ENCODE assay signal across 20 cellular contexts in the genomic region with DNA sequence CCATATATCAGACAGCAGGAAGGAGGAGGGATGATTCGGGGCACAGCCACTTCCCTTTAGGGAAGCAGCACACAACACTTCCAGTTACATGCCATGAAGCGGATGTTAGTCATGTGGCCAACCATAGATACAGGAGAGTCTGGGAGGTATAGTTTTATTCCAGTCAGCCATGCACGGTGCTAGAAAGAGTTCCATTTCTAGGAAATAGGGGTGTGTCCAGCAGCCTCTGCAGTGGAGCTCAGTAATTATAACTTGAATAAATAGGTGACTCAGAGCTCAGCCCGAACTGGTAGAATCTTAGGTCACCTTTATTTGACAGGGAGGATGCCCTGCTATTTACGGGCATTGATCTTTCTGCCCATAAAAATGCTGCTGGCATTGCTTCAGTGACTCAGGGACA.
A peak's percentile ranks its signal among the peaks of the same experiment; 100 is the strongest.
DNase-seq lines count a peak whose midpoint lies in the region; ATAC-seq, FAIRE-seq and TF ChIP-seq lines count a peak whose summit lies in the region.
"Had no signal": no experiment of that assay in that cellular context is flagged by ENCODE, and none has a peak within 500 bp of the region (broad histone marks: within the 10 kb centered on the region; RNA-seq: fewer than 3 reads in every experiment).

No MANE protein-coding gene starts in this region.

- H4K20me1 ChIP-seq in SK-N-SH (ENCODE audit: insufficient read depth) = no peaks in the 10 kb centered on the region

- intact Hi-C loops in aorta (cut with DNase I) = no loop called here

- peaks cover 5% of the 10 kb centered on the region; the same call in 1 of the 3 replicates for H3K4me1 ChIP-seq in A549
- peaks cover 12% of the 10 kb centered on the region for H3K4me1 ChIP-seq in foreskin keratinocyte
- H3K4me1 ChIP-seq in aorta (ENCODE audit: control insufficient read depth in 1 of 2, insufficient read depth in 2 of 2, low read length in 2 of 2) = no peaks in the 10 kb centered on the region
- H3K4me1 ChIP-seq in SK-N-SH (ENCODE audit: control insufficient read depth in 1 of 2, insufficient read depth in 2 of 2, low read depth in 1 of 2, low read length in 1 of 2) = peaks cover 0 to 6% of the 10 kb centered on the region in 2 experiments; a peak in 1 of 4 replicates
- H3K4me1 ChIP-seq: pancreas had no signal

- H3K79me2 ChIP-seq in SK-N-SH (ENCODE audit: insufficient read depth) = no peaks in the 10 kb centered on the region

- TF ChIP-seq EP300 in A549 (IDR thresholded peaks at IDR 0.05) = no peak
- no peak for TF ChIP-seq EP300 in SK-N-SH (IDR thresholded peaks at IDR 0.05; ENCODE audit: borderline replicate concordance in 1 of 2, low read depth in 1 of 2, low read length in 1 of 2)

- H2AFZ ChIP-seq in SK-N-SH (ENCODE audit: low read depth) = no peak overlapping the region
- H2AFZ ChIP-seq: GM23338 had no signal

- no peaks in the 10 kb centered on the region for H3F3A ChIP-seq in SK-N-SH (replicated peaks; ENCODE audit: insufficient read depth)

- FAIRE-seq in A549 (lab: Jason Lieb, UNC) (no peak), H54 (lab: Jason Lieb, UNC) (no peak)
- FAIRE-seq: endothelial cell of umbilical vein, pancreas had no signal

- ATAC-seq in A549 (peak; percentile 48 to 56; a peak in 4 of 6 replicates), foreskin keratinocyte (peak; percentile 89), aorta (ENCODE audit: low FRiP score) (no peak)
- ATAC-seq: GM23338, pancreas had no signal

- H3K27ac ChIP-seq in A549 (no peak overlapping the region), foreskin keratinocyte (no peak overlapping the region), aorta (ENCODE audit: low read depth in 1 of 2, low read length in 2 of 2) (no peak overlapping the region), SK-N-SH (ENCODE audit: low read depth in 2 of 2, low read length in 1 of 2) (no peak overlapping the region)
- H3K27ac ChIP-seq: coronary artery, KMS-11, pancreas, SK-N-MC, skin epidermis, suprapubic skin had no signal

- H3K36me3 ChIP-seq in aorta (ENCODE audit: control insufficient read depth in 1 of 2, insufficient read depth in 2 of 2, low read length in 1 of 2) = no peaks in the 10 kb centered on the region
- no peaks in the 10 kb centered on the region for H3K36me3 ChIP-seq in SK-N-SH (replicated peaks in 1 of 2; ENCODE audit: control insufficient read depth in 1 of 2, insufficient read depth in 2 of 2, low read length in 1 of 2)
- H3K36me3 ChIP-seq: pancreas, suprapubic skin had no signal

- POLR2A ChIA-PET in A549 (lab: Yijun Ruan, JAX) = no interaction called here
- POLR2A ChIA-PET in SK-N-SH (lab: Yijun Ruan, JAX) = no interaction called here

- TF ChIP-seq POLR2A in A549 (IDR thresholded peaks at IDR 0.05; ENCODE audit: low read length) (no peak), H54 (IDR thresholded peaks at IDR 0.05; ENCODE audit: low read depth, low read length) (no peak)

- no peak overlapping the region for H3K4me3 ChIP-seq in A549
- H3K4me3 ChIP-seq in aorta (ENCODE audit: low read length in 2 of 2) = no peak overlapping the region
- H3K4me3 ChIP-seq in SK-N-SH (ENCODE audit: low read depth in 2 of 2, low read length in 1 of 2) = no peak overlapping the region
- H3K4me3 ChIP-seq: coronary artery, GM23338, pancreas, SK-N-MC, skin epidermis, suprapubic skin had no signal

- H3K9me3 ChIP-seq in A549 = no peaks in the 10 kb centered on the region
- H3K9me3 ChIP-seq in aorta (ENCODE audit: control insufficient read depth, low read length) = no peaks in the 10 kb centered on the region
- no peaks in the 10 kb centered on the region for H3K9me3 ChIP-seq in SK-N-SH
- H3K9me3 ChIP-seq: pancreas had no signal

- CTCF ChIA-PET in A549 (lab: Yijun Ruan, JAX) (interaction anchor here (1.2 kb wide), 1 partner anchor 22 kb away, joined by 3 read pairs; no protein-coding TSS in a partner anchor), SK-N-SH (lab: Yijun Ruan, JAX) (no interaction called here)

- peak in 1 of 2 experiments; percentile 26 for DNase-seq in A549 (ENCODE audit: low read depth in 1 of 2, low spot score in 1 of 2)
- peak; percentile 14 for DNase-seq in H54 (ENCODE audit: insufficient read length, low spot score)
- DNase-seq in RPMI7951 (ENCODE audit: low read depth) = peak; percentile 48
- peak; percentile 67 to 84 for DNase-seq in foreskin keratinocyte
- no peak for DNase-seq in NCI-H2171 treated with DMSO at 0.1 percent for 48 hours (lab: John Stamatoyannopoulos, UW)
- no peak for DNase-seq in activated CD4-positive, alpha-beta T cell treated with anti-CD3 and anti-CD28 coated beads for 48 hours
- no peak for DNase-seq in aorta
- DNase-seq in SK-N-SH = no peak
- DNase-seq: activated CD4-positive, alpha-beta T cell treated with anti-CD3 and anti-CD28 coated beads, Interleukin-2, amount 50 U/mL, for 1 hour; COR-L47; NCI-H446 treated with DMSO at 0.1 percent for 48 hours; pancreas; stimulated activated CD4-positive, alpha-beta T cell treated with anti-CD3 and anti-CD28 coated beads, Interleukin-4, amount 100 ng/mL, for 24 hours had no signal

- no peak for TF ChIP-seq RAD21 in A549 (conservative IDR thresholded peaks at IDR 0.05 in 1 of 2, IDR thresholded peaks at IDR 0.05 in 1 of 2)
- no peak for TF ChIP-seq RAD21 in SK-N-SH (IDR thresholded peaks at IDR 0.05; ENCODE audit: low read length)

- H3K9ac ChIP-seq in SK-N-SH = no peak overlapping the region
- H3K9ac ChIP-seq: KMS-11 had no signal

- H3K4me2 ChIP-seq in A549 = no peak overlapping the region
- no peak overlapping the region for H3K4me2 ChIP-seq in SK-N-SH
- H3K4me2 ChIP-seq: GM23338, KMS-11 had no signal

- no peaks in the 10 kb centered on the region for H3K9me2 ChIP-seq in SK-N-SH

- TF ChIP-seq CTCF in A549 (IDR thresholded peaks at IDR 0.05) (no peak), foreskin keratinocyte (conservative IDR thresholded peaks at IDR 0.05) (no peak), SK-N-SH (IDR thresholded peaks at IDR 0.05) (no peak)

- WGBS in A549 (ENCODE audit: missing lambda C conversion rate) = 28% methylated on average over 5 of the region's 5 CpGs
- WGBS in aorta, 2 donors = 80 to 84% methylated on average over 5 of the region's 5 CpGs
- 42% methylated on average over 5 of the region's 5 CpGs for WGBS in SK-N-SH (ENCODE audit: low lambda C conversion rate)

- H3K27me3 ChIP-seq in foreskin keratinocyte (no peaks in the 10 kb centered on the region), aorta (ENCODE audit: control insufficient read depth in 1 of 2, insufficient read depth in 2 of 2, low read length in 1 of 2) (no peaks in the 10 kb centered on the region), SK-N-SH (ENCODE audit: insufficient read depth) (no peaks in the 10 kb centered on the region)
- H3K27me3 ChIP-seq: pancreas had no signal

TF ChIP-seq in A549, 52 proteins besides CTCF, POLR2A, EP300 and RAD21:
- TF ChIP-seq, protein P1, sequence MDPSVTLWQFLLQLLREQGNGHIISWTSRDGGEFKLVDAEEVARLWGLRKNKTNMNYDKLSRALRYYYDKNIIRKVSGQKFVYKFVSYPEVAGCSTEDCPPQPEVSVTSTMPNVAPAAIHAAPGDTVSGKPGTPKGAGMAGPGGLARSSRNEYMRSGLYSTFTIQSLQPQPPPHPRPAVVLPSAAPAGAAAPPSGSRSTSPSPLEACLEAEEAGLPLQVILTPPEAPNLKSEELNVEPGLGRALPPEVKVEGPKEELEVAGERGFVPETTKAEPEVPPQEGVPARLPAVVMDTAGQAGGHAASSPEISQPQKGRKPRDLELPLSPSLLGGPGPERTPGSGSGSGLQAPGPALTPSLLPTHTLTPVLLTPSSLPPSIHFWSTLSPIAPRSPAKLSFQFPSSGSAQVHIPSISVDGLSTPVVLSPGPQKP (IDR thresholded peaks at IDR 0.05; ENCODE audit: low read depth, low read length) = no peak
- no peak for TF ChIP-seq KDM1A (IDR thresholded peaks at IDR 0.05; ENCODE audit: low read depth)
- TF ChIP-seq NPAS2 (CRISPR knock-in tag; IDR thresholded peaks at IDR 0.05; ENCODE audit: borderline replicate concordance) = no peak
- TF ChIP-seq HOXA7 (CRISPR knock-in tag; IDR thresholded peaks at IDR 0.05) = no peak
- no peak for TF ChIP-seq CHD2 (IDR thresholded peaks at IDR 0.05; ENCODE audit: low read length, partially characterized antibody)
- TF ChIP-seq MAZ (IDR thresholded peaks at IDR 0.05; ENCODE audit: borderline replicate concordance, low read depth, low read length) = no peak
- TF ChIP-seq CHD4 (IDR thresholded peaks at IDR 0.05; ENCODE audit: borderline replicate concordance) = no peak

TF ChIP-seq in SK-N-SH, 30 proteins besides CTCF, POLR2A, EP300 and RAD21:
- no peak for TF ChIP-seq TAF1 (IDR thresholded peaks at IDR 0.05; ENCODE audit: borderline replicate concordance, low read depth, low read length)
- no peak for TF ChIP-seq RFX5 (IDR thresholded peaks at IDR 0.05; ENCODE audit: low read length)
- no peak for TF ChIP-seq YY1 (IDR thresholded peaks at IDR 0.05; ENCODE audit: low read depth)
- no peak for TF ChIP-seq ELF1 (IDR thresholded peaks at IDR 0.05)
- TF ChIP-seq RXRA (IDR thresholded peaks at IDR 0.05; ENCODE audit: borderline replicate concordance, low read depth) = no peak

Comparison
In these comparisons a context has a peak if more than half of its experiments do, and no peak if none do; other contexts are left out.
1. DNase-seq: peak in H54 (single experiment), RPMI7951 (single experiment) and foreskin keratinocyte (2 of 2); none in NCI-H2171 treated with DMSO at 0.1 percent for 48 hours (single experiment), activated CD4-positive, alpha-beta T cell treated with anti-CD3 and anti-CD28 coated beads for 48 hours (single experiment), aorta (0 of 2) and SK-N-SH (single experiment).